Comparison of ENCODE assay signal across 19 cellular contexts in genomic region chr1:48080343-48081255, GRCh38.
DNase-seq lines count a peak whose midpoint lies in the region; ATAC-seq and TF ChIP-seq lines count a peak whose summit lies in the region.
"Had no signal": no experiment of that assay in that cellular context is flagged by ENCODE, and none has a peak within 500 bp of the region (broad histone marks: within the 10 kb centered on the region; RNA-seq: fewer than 3 reads in every experiment).

No MANE protein-coding gene starts in this region.

- no peaks in the 10 kb centered on the region for H3K9me3 ChIP-seq in prostate gland

- no peak for TF ChIP-seq CTCF in prostate gland (IDR thresholded peaks at IDR 0.05)

- DNase-seq in DMS153 (lab: John Stamatoyannopoulos, UW) = peak; percentile 14
- DNase-seq in DMS153 treated with DMSO at 0.1 percent for 48 hours (lab: John Stamatoyannopoulos, UW; ENCODE audit: unreplicated experiment) = no peak
- DNase-seq in kidney glomerular epithelial cell (lab: John Stamatoyannopoulos, UW) = peak; percentile 73
- peak; percentile 30 for DNase-seq in prostate gland (ENCODE audit: low spot score)
- no peak for DNase-seq in inferior parietal cortex (ENCODE audit: extremely low spot score)
- no peak for DNase-seq in NCI-H2171 treated with DMSO at 0.1 percent for 48 hours (lab: John Stamatoyannopoulos, UW)
- DNase-seq: CD4-positive, CD25-positive, alpha-beta regulatory T cell; GDM1; GOT3; NCI-H1105 treated with DMSO at 0.1 percent for 48 hours; NCI-H187; NCI-H526 treated with DMSO at 0.1 percent for 48 hours; NK-92 treated with Interleukin-12 subunit alpha and Interleukin-12 subunit beta, amount 100 ng/mL, for 24 hours; SHP77 treated with DMSO at 0.1 percent for 48 hours had no signal

- no peaks in the 10 kb centered on the region for H3K36me3 ChIP-seq in prostate gland

- no peak for TF ChIP-seq POLR2A in prostate gland (IDR thresholded peaks at IDR 0.05)

- H3K4me3 ChIP-seq in prostate gland = no peak overlapping the region
- H3K4me3 ChIP-seq: GM12878 had no signal

- ATAC-seq in HG03159 (IDR thresholded peaks at IDR 0.05; ENCODE audit: unreplicated experiment) (no peak), GM19328 (IDR thresholded peaks at IDR 0.05; ENCODE audit: unreplicated experiment) (no peak)
- ATAC-seq: GM12878 had no signal

- no peaks in the 10 kb centered on the region for H3K4me1 ChIP-seq in prostate gland (replicated peaks)

- intact Hi-C loops in prostate gland (cut with DNase I) = no loop called here

- H3K27ac ChIP-seq in prostate gland = no peak overlapping the region
- H3K27ac ChIP-seq: 22Rv1, KMS-11 had no signal

- H3K27me3 ChIP-seq in prostate gland (replicated peaks; ENCODE audit: insufficient read depth) = no peaks in the 10 kb centered on the region

- 51% methylated on average over 6 of the region's 6 CpGs for WGBS in prostate gland

Comparison
In these comparisons a context has a peak if more than half of its experiments do, and no peak if none do; other contexts are left out.
1. DNase-seq: peak in DMS153 (single experiment), kidney glomerular epithelial cell (single experiment) and prostate gland (single experiment); none in DMS153 treated with DMSO at 0.1 percent for 48 hours (single experiment), inferior parietal cortex (single experiment) and NCI-H2171 treated with DMSO at 0.1 percent for 48 hours (single experiment).